10 cellular contexts compared by ENCODE assay signal in the genomic region with DNA sequence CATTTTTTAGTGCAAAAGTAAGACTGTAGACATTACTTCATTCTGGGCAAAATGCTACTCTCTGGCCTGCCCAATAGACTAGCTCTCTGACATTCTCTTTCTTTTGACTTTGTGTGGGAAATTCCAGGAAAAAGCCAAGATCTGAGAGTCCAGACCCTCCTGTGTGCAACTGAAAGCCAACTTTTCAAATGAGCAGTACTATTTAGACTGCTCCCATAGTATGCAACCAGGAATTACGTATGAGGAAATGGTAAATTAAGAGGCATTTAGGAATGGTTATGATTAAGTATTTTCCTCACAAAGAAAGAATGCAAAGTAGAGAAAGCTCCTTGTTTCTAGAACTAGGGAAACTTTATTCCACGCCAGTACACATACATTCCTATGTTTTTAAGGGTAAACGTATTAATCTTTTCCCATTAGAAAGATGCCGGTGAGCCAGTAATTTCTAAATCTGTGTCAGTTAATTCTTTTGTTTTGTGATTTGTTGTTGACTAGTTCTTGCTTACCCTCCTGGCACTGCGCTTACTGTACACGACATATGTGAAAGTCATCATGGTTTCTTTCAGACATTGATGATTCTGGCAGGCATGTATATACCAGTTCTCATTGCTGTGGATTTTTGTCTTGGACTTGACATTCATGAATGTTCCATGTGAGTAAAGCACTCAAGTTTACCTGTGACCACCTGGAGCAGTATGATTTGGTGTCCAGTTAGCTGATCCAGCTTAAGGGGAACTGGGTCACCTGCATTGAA. TPM values are rescaled to one million over a fixed set of nuclear protein-coding genes. Genes with fewer than 3 reads are reported as not detected.
DNase-seq lines count a peak whose midpoint lies in the region; ATAC-seq and TF ChIP-seq lines count a peak whose summit lies in the region.
"Had no signal": no experiment of that assay in that cellular context is flagged by ENCODE, and none has a peak within 500 bp of the region (broad histone marks: within the 10 kb centered on the region; RNA-seq: fewer than 3 reads in every experiment).

No MANE protein-coding gene starts in this region.

- H4K20me1 ChIP-seq in HCT116 (ENCODE audit: insufficient read depth): no peaks in the 10 kb centered on the region

- H3K9me2 ChIP-seq in HCT116 (ENCODE audit: insufficient read depth): no peaks in the 10 kb centered on the region

- peak overlapping the region in 2 of 5 experiments; percentile 3 to 7 for H3K4me3 Mint-ChIP-seq in brain
- H3K4me3 Mint-ChIP-seq: WTC11 had no signal

- peak; percentile 29 for ATAC-seq in HCT116
- ATAC-seq in left lobe of liver: peak; percentile 33
- ATAC-seq in HG02759 (IDR thresholded peaks at IDR 0.05; ENCODE audit: unreplicated experiment): no peak

- intact Hi-C loops in HCT116 (cut with micrococcal nuclease): loop anchor here (2.0 to 5.0 kb wide), 5 partner anchors 130 to 1435 kb away; no protein-coding TSS in a partner anchor

- H3K27ac Mint-ChIP-seq in brain: peak overlapping the region; percentile 37 to 92 (median 74)
- H3K27ac Mint-ChIP-seq: activated T-helper 2 cell treated with anti-CD3 and anti-CD28 coated beads, Interferon-gamma antibody, Interleukin-2, Interleukin-4, amounts not matched to agents 10 μg/mL and 5 μg/mL and 100 μg/mL, durations not matched to agents 14 hours and 24 hours and 36 hours; WTC11 had no signal

- H3K4me1 ChIP-seq in HCT116 (ENCODE audit: control insufficient read depth in 1 of 2, insufficient read depth in 2 of 2, low read length in 2 of 2): peaks cover 6 to 10% of the 10 kb centered on the region in 2 experiments; a peak in 3 of 4 replicates

- H3K27me3 ChIP-seq in HCT116 (ENCODE audit: insufficient read depth, low read length): no peaks in the 10 kb centered on the region

- H3K36me3 ChIP-seq in HCT116 (ENCODE audit: control insufficient read depth in 1 of 2, insufficient read depth in 2 of 2, low read length in 2 of 2): no peaks in the 10 kb centered on the region

- H2AFZ ChIP-seq in HCT116 (ENCODE audit: low read depth, low read length, poor library complexity, severe bottlenecking): no peak overlapping the region

- H3K9ac ChIP-seq in HCT116 (ENCODE audit: low read length): no peak overlapping the region

- H3K4me1 Mint-ChIP-seq in brain: peaks cover 60% of the 10 kb centered on the region

- BruUV-seq in HCT116 (replicated peaks; lab: Mats Ljungman, UMichigan): no TSS peak

- no peaks in the 10 kb centered on the region for H3K27me3 Mint-ChIP-seq in brain

- H3K9me3 ChIP-seq in HCT116 (ENCODE audit: control insufficient read depth in 1 of 2, insufficient read depth in 1 of 2, low read depth in 1 of 2, low read length in 2 of 2): no peaks in the 10 kb centered on the region

- peaks cover 17% of the 10 kb centered on the region for H3K36me3 Mint-ChIP-seq in brain
- H3K36me3 Mint-ChIP-seq: WTC11 had no signal

- H3K79me2 ChIP-seq in HCT116 (ENCODE audit: insufficient read depth, low read length): no peaks in the 10 kb centered on the region; the same call in 1 of the 2 replicates

- CTCF ChIA-PET in HCT116 (lab: Charles Lee): interaction anchor here (1.0 to 3.4 kb wide), 2 partner anchors 290 to 348 kb away, joined by 4 to 20 read pairs; no protein-coding TSS in a partner anchor

- H3K9me3 Mint-ChIP-seq in brain: no peaks in the 10 kb centered on the region
- H3K9me3 Mint-ChIP-seq: activated T-helper 2 cell treated with anti-CD3 and anti-CD28 coated beads, Interferon-gamma antibody, Interleukin-2, Interleukin-4, amounts not matched to agents 10 μg/mL and 5 μg/mL and 100 μg/mL, durations not matched to agents 14 hours and 24 hours and 36 hours; WTC11 had no signal

- POLR2A ChIA-PET in HCT116 (lab: Charles Lee): no interaction called here

- no peak overlapping the region for H3K4me2 ChIP-seq in HCT116 (ENCODE audit: low read length)

- TF ChIP-seq CTCF in HCT116 (IDR thresholded peaks at IDR 0.05 in 2 of 3, conservative IDR thresholded peaks at IDR 0.05 in 1 of 3; ENCODE audit: borderline replicate concordance in 1 of 3, insufficient read depth in 1 of 3, low read depth in 2 of 3, low read length in 2 of 3) (no peak), brain (conservative IDR thresholded peaks at IDR 0.05) (no peak)

- no peak for TF ChIP-seq POLR2A in HCT116 (IDR thresholded peaks at IDR 0.05; ENCODE audit: borderline replicate concordance, extremely low read depth, insufficient read depth, insufficient read length)

- no peak overlapping the region for H3K4me3 ChIP-seq in HCT116 (replicated peaks in 1 of 2; ENCODE audit: low read depth in 1 of 2, low read length in 2 of 2)

- H3K27ac ChIP-seq in HCT116 (ENCODE audit: low read depth, low read length): no peak overlapping the region
- peak overlapping the region; percentile 84 for H3K27ac ChIP-seq in substantia nigra (ENCODE audit: low read depth, low read length, poor library complexity, severe bottlenecking)

- no peak for TF ChIP-seq RAD21 in HCT116 (IDR thresholded peaks at IDR 0.05; ENCODE audit: low read depth)

- RAD21 ChIA-PET in HCT116 (lab: Charles Lee; ENCODE audit: low non-redundant PET in 1 of 2, low total read pairs in 2 of 2, uncharacterized antibody in 2 of 2, unreplicated experiment in 2 of 2): interaction anchor here in 1 of 2 experiments (0.6 to 1.1 kb wide), 2 partner anchors 64 to 225 kb away, joined by 3 read pairs; no protein-coding TSS in a partner anchor

- DNase-seq in HCT116 (ENCODE audit: low read depth, low spot score) (no peak), left lobe of liver (ENCODE audit: low spot score) (no peak), substantia nigra (lab: John Stamatoyannopoulos, UW) (no peak), cerebellar nuclear complex (lab: John Stamatoyannopoulos, UW) (no peak), DMS 273 (lab: John Stamatoyannopoulos, UW; ENCODE audit: unreplicated experiment) (no peak), UCSD-AML1 (lab: John Stamatoyannopoulos, UW; ENCODE audit: unreplicated experiment) (no peak)

TF ChIP-seq in HCT116, 20 proteins besides CTCF, POLR2A, EP300 and RAD21:
- TF ChIP-seq EGR1 (IDR thresholded peaks at IDR 0.05; ENCODE audit: low read depth) (no peak), TCF7L2 (IDR thresholded peaks at IDR 0.05; ENCODE audit: borderline replicate concordance, extremely low read depth, insufficient read depth, insufficient read length) (no peak), FOSL1 (IDR thresholded peaks at IDR 0.05; ENCODE audit: low read depth) (no peak), CBX3 (IDR thresholded peaks at IDR 0.05; ENCODE audit: low read depth) (no peak), EZH2 (IDR thresholded peaks at IDR 0.05) (no peak), SRF (IDR thresholded peaks at IDR 0.05; ENCODE audit: low read depth) (no peak)
- TF ChIP-seq, protein P1, sequence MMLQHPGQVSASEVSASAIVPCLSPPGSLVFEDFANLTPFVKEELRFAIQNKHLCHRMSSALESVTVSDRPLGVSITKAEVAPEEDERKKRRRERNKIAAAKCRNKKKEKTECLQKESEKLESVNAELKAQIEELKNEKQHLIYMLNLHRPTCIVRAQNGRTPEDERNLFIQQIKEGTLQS (IDR thresholded peaks at IDR 0.05): no peak

RNA-seq across cellular contexts. Expression of a gene that starts 56.0 kb away (rescaled TPM):
- 15.1 TPM for total RNA-seq in HCT116 (2021; ENCODE audit: unreplicated experiment)
- polyA plus RNA-seq in HCT116 (2012): 4.3 and 4.4 TPM in 2 replicates
- 26.0 TPM for polyA plus RNA-seq in brain (ENCODE audit: insufficient read depth, low read depth, low replicate concordance)
- total RNA-seq in left lobe of liver: 75.5 TPM
